In the genomic region with DNA sequence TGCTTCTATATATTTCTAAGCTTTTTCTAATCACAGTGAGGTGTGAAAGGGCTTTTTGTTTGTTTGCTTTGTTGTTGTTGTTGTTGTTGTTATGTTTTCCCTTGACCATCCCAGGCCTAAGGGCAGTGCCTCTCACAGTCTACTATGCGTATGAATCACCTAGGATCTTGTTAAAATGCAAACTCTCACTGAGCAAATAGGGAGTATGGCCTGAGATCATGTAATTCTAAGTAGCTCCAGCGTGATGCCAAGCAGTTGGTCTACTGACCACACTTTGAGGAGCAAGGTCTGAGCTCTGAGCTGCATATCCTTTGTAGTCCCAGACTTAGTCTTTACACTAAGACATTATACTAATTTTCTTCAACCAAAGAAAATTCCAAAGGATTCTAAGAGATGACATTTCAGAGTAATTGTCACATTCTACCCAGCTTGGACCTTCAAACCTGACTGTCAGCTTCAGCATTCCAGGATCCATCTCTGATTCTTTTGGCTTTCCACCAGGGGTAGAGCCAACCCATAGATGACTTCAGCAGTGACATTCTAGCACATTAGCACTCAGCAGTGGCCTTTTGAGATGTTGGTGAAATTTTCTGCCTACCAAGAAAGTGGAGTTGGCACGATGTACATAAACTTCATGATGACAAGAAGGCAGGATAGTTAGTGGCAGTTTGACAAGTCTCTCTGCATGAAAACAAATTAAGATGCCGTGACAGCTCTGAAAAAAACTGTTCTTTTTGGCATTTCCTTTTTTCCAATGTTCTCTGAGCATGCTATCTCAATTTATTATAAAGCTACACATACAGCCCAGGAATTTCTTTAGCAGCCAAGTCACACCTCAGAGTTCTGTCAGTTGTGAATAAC, we compare ENCODE assay signal across 22 cellular contexts.
"Had no signal": no experiment of that assay in that cellular context is flagged by ENCODE, and none has a peak within 500 bp of the region (broad histone marks: within the 10 kb centered on the region; RNA-seq: fewer than 3 reads in every experiment).

No MANE protein-coding gene starts in this region.

- H3K36me3 Mint-ChIP-seq: activated naive CD4-positive, alpha-beta T cell treated with anti-CD3 and anti-CD28 coated beads, Interleukin-2, amount 50 U/mL, for 24 hours; naive thymus-derived CD4-positive, alpha-beta T cell had no signal

- H3K4me1 ChIP-seq: breast epithelium, gastroesophageal sphincter, heart left ventricle, lower lobe of right lung, psoas muscle, upper lobe of left lung had no signal

- H3K9me3 ChIP-seq: breast epithelium, gastroesophageal sphincter, heart left ventricle, lower lobe of right lung, psoas muscle, upper lobe of left lung had no signal

- H3K27ac ChIP-seq: breast epithelium, epithelial cell of prostate, gastroesophageal sphincter, heart left ventricle, lower lobe of right lung, psoas muscle, upper lobe of left lung, WERI-Rb-1 had no signal

- H3K27ac Mint-ChIP-seq: activated CD8-positive, alpha-beta T cell treated with anti-CD3 and anti-CD28 coated beads, Interleukin-2, amount 10 ng/mL, durations not matched to agents 7 days and 5 days; activated naive CD4-positive, alpha-beta T cell treated with anti-CD3 and anti-CD28 coated beads, Interleukin-2, amount 50 U/mL, for 24 hours; activated T-helper 1 cell treated with anti-CD3 and anti-CD28 coated beads, Interleukin-12 subunit alpha, Interleukin-12 subunit beta, Interleukin-2, Interleukin-4 antibody, amounts not matched to agents 30 ng/mL and 10 ng/mL and 1 ng/mL, durations not matched to agents 14 hours and 24 hours and 36 hours; naive thymus-derived CD4-positive, alpha-beta T cell had no signal

- H3K4me1 Mint-ChIP-seq: activated naive CD4-positive, alpha-beta T cell treated with anti-CD3 and anti-CD28 coated beads, Interleukin-2, amount 50 U/mL, for 24 hours; naive thymus-derived CD4-positive, alpha-beta T cell had no signal

- H3K27me3 Mint-ChIP-seq: activated naive CD4-positive, alpha-beta T cell treated with anti-CD3 and anti-CD28 coated beads, Interleukin-2, amount 50 U/mL, for 24 hours; naive thymus-derived CD4-positive, alpha-beta T cell had no signal

- H3K4me3 Mint-ChIP-seq: activated CD8-positive, alpha-beta T cell treated with anti-CD3 and anti-CD28 coated beads, Interleukin-2, amount 10 ng/mL, durations not matched to agents 7 days and 5 days; activated naive CD4-positive, alpha-beta T cell treated with anti-CD3 and anti-CD28 coated beads, Interleukin-2, amount 50 U/mL, for 24 hours; activated T-helper 1 cell treated with anti-CD3 and anti-CD28 coated beads, Interleukin-12 subunit alpha, Interleukin-12 subunit beta, Interleukin-2, Interleukin-4 antibody, amounts not matched to agents 30 ng/mL and 10 ng/mL and 1 ng/mL, durations not matched to agents 14 hours and 24 hours and 36 hours; naive thymus-derived CD4-positive, alpha-beta T cell had no signal

- H3K27me3 ChIP-seq: breast epithelium, gastroesophageal sphincter, upper lobe of left lung had no signal

- H3K4me3 ChIP-seq: breast epithelium, gastroesophageal sphincter, heart left ventricle, lower lobe of right lung, psoas muscle, upper lobe of left lung had no signal

- H3K36me3 ChIP-seq: breast epithelium, gastroesophageal sphincter, heart left ventricle, lower lobe of right lung, upper lobe of left lung, WERI-Rb-1 had no signal

- DNase-seq: activated CD4-positive, alpha-beta T cell treated with anti-CD3 and anti-CD28 coated beads for 1 hour; activated CD4-positive, alpha-beta T cell treated with anti-CD3 and anti-CD28 coated beads, Interleukin-2, amount 50 U/mL, for 1 hour; activated CD8-positive, alpha-beta T cell treated with anti-CD3 and anti-CD28 coated beads, Interleukin-2, amount 10 ng/mL, durations not matched to agents 7 days and 5 days; activated gamma-delta T cell; cerebellar nuclear complex; cortex of kidney; heart left ventricle; islet precursor cell; lower lobe of right lung; naive thymus-derived CD4-positive, alpha-beta T cell; psoas muscle; right cardiac atrium; stimulated activated CD4-positive, alpha-beta T cell treated with anti-CD3 and anti-CD28 coated beads, Interleukin-4, amount 100 ng/mL, for 24 hours; stimulated activated naive CD4-positive, alpha-beta T cell treated with Interleukin-2 at 50 U/mL for 16 hours; T-helper 1 cell; upper lobe of left lung; WERI-Rb-1 had no signal

- H3K9me3 Mint-ChIP-seq: activated T-helper 1 cell treated with anti-CD3 and anti-CD28 coated beads, Interleukin-12 subunit alpha, Interleukin-12 subunit beta, Interleukin-2, Interleukin-4 antibody, amounts not matched to agents 30 ng/mL and 10 ng/mL and 1 ng/mL, durations not matched to agents 14 hours and 24 hours and 36 hours had no signal
